8 cellular contexts compared by ENCODE assay signal in genomic region chr11:207213-208176, GRCh38. TPM values are rescaled to one million over a fixed set of nuclear protein-coding genes. Genes with fewer than 3 reads are reported as not detected.
DNase-seq lines count a peak whose midpoint lies in the region; ATAC-seq and TF ChIP-seq lines count a peak whose summit lies in the region.

TSS of gene BET1L (minus strand) at chr11:207399. CDS start at chr11:207321, 78 bp downstream.
TSS of gene RIC8A (plus strand) at chr11:207708. CDS start at chr11:208855, 1,147 bp downstream.

- dilution Hi-C loops in IMR-90 (cut with HindIII; ENCODE audit: low sequenced_read_pairs, unreplicated experiment): no loop called here

- H4K20me1 ChIP-seq in IMR-90 (ENCODE audit: insufficient read depth, low read length): peaks cover 86% of the 10 kb centered on the region

- peak within 1 kb of the TSS; percentile 48; the same call in 1 of the 2 replicates for H2BK120ac ChIP-seq in IMR-90 (ENCODE audit: low read depth, low read length)

- in situ Hi-C loops in IMR-90 (cut with MboI; ENCODE audit: low sequenced_read_pairs): no loop called here

- 0% methylated on average over 41 of the region's 90 CpGs; no CpG with 5 or more reads in 1 of the 2 experiments for WGBS in IMR-90 (ENCODE audit: extremely low coverage in 2 of 2, insufficient read length in 1 of 2), 2 experiments

- DNase-seq in DMS 273 (lab: John Stamatoyannopoulos, UW; ENCODE audit: unreplicated experiment) (peak; percentile 97), IMR-90 (peak; percentile 99), OCI-M1 (lab: John Stamatoyannopoulos, UW) (peak; percentile 98), activated T-cell treated with anti-CD3 and anti-CD28 coated beads for 24 hours (ENCODE audit: low read depth) (peak; percentile 95), epidermal melanocyte (ENCODE audit: insufficient read length, low spot score) (peak; percentile 98)
- peak; percentile 95 to 97 for DNase-seq in stimulated activated CD8-positive, alpha-beta memory T cell treated with anti-CD3 and anti-CD28 coated beads, Interleukin-4, amount 100 ng/mL, for 1 hour (ENCODE audit: low read depth in 2 of 2, low spot score in 1 of 2)

- CTCF ChIA-PET in IMR-90 (lab: Yijun Ruan, JAX): interaction anchor here (0.5 kb wide), 1 partner anchor 27 kb away, joined by 3 read pairs; no protein-coding TSS in a partner anchor

- no peak within 1 kb of the TSS for H2BK20ac ChIP-seq in IMR-90 (ENCODE audit: low read depth, low read length)

- peak within 1 kb of the TSS; percentile 56 for H4K5ac ChIP-seq in IMR-90 (ENCODE audit: low read depth, low read length)

- H3K4me3 ChIP-seq in IMR-90 (ENCODE audit: insufficient read depth, low read depth, low read length) (peak within 1 kb of the TSS; percentile 70), mononuclear cell (ENCODE audit: low read length) (peak within 1 kb of the TSS; percentile 64)

- H3K23ac ChIP-seq in IMR-90 (ENCODE audit: low read depth, low read length): peak within 1 kb of the TSS; percentile 98

- H4K8ac ChIP-seq in IMR-90 (ENCODE audit: low read depth in 2 of 2, low read length in 2 of 2): peak within 1 kb of the TSS; percentile 90 to 95

- H3K4me2 ChIP-seq in IMR-90 (ENCODE audit: low read depth, low read length): peak within 1 kb of the TSS; percentile 99

- peak within 1 kb of the TSS; percentile 99 for H2AK9ac ChIP-seq in IMR-90 (replicated peaks; ENCODE audit: low read depth, low read length, poor library complexity)

- H3K4ac ChIP-seq in IMR-90 (ENCODE audit: low read depth, low read length): peak within 1 kb of the TSS; percentile 99

- H4K91ac ChIP-seq in IMR-90 (ENCODE audit: insufficient read depth, low read depth, low read length): peak within 1 kb of the TSS; percentile 89

- no TSS peak for BruUV-seq in IMR-90 (replicated peaks; lab: Mats Ljungman, UMichigan)

- intact Hi-C loops in IMR-90 (cut with micrococcal nuclease): loop anchor here (2.0 to 5.0 kb wide), 4 partner anchors 100 to 310 kb away; partner anchors contain the start of gene IFITM2

- H2AFZ ChIP-seq in IMR-90 (replicated peaks; ENCODE audit: low read length, poor library complexity): peak within 1 kb of the TSS; percentile 91

- TF ChIP-seq POLR2A in IMR-90 (IDR thresholded peaks at IDR 0.05; ENCODE audit: low read depth, low read length): peak; percentile 96

- peak within 1 kb of the TSS; percentile 84 for H3K18ac ChIP-seq in IMR-90 (ENCODE audit: low read depth, low read length)

- H3K27me3 ChIP-seq in IMR-90 (ENCODE audit: control insufficient read depth, insufficient read depth, low read length): no peaks in the 10 kb centered on the region
- H3K27me3 ChIP-seq in mononuclear cell (ENCODE audit: insufficient read depth, low read length): no peaks in the 10 kb centered on the region

- H2AK5ac ChIP-seq in IMR-90 (ENCODE audit: low read depth, low read length): peak within 1 kb of the TSS; percentile 96

- no peak for TF ChIP-seq CTCF in IMR-90 (conservative IDR thresholded peaks at IDR 0.05; ENCODE audit: low read depth, low read length)

- peak within 1 kb of the TSS; percentile 12; the same call in 1 of the 3 replicates for H2BK15ac ChIP-seq in IMR-90 (ENCODE audit: low read depth, low read length)

- H3K4me1 ChIP-seq in IMR-90 (ENCODE audit: control insufficient read depth, insufficient read depth, low read length) (peaks cover 25% of the 10 kb centered on the region), mononuclear cell (ENCODE audit: insufficient read depth, low read length) (peaks cover 46% of the 10 kb centered on the region)

- peak; percentile 69 for ATAC-seq in GM21528 (IDR thresholded peaks at IDR 0.05; ENCODE audit: low FRiP score, unreplicated experiment)
- ATAC-seq in IMR-90 (ENCODE audit: low read depth): peak; percentile 76

- no peak for TF ChIP-seq RAD21 in IMR-90 (IDR thresholded peaks at IDR 0.05; ENCODE audit: low read length)

- H3K9me1 ChIP-seq in IMR-90 (ENCODE audit: insufficient read depth, low read length): peaks cover 30% of the 10 kb centered on the region

- peak within 1 kb of the TSS; percentile 97 for H2BK5ac ChIP-seq in IMR-90 (ENCODE audit: low read depth, low read length, poor library complexity, severe bottlenecking)

- H3K79me1 ChIP-seq in IMR-90 (ENCODE audit: low read depth in 1 of 2, low read length in 2 of 2): peaks cover 47 to 87% of the 10 kb centered on the region in 2 experiments; a peak in 3 of 4 replicates

- H3K27ac ChIP-seq in IMR-90 (ENCODE audit: insufficient read depth, low read length): peak within 1 kb of the TSS; percentile 88

- no peaks in the 10 kb centered on the region for H3K9me3 ChIP-seq in IMR-90 (ENCODE audit: control insufficient read depth, insufficient read depth, low read length)
- H3K9me3 ChIP-seq in mononuclear cell (ENCODE audit: low read depth, low read length): no peaks in the 10 kb centered on the region

- peak within 1 kb of the TSS; percentile 95 for H3K9ac ChIP-seq in IMR-90 (ENCODE audit: low read depth, low read length)

- H3K36me3 ChIP-seq in IMR-90 (ENCODE audit: control insufficient read depth, insufficient read depth, low read length): peaks cover 61% of the 10 kb centered on the region

- peak within 1 kb of the TSS; percentile 98 for H3K14ac ChIP-seq in IMR-90 (replicated peaks; ENCODE audit: low read depth, low read length)

- POLR2A ChIA-PET in IMR-90 (lab: Charles Lee; ENCODE audit: unreplicated experiment): interaction anchor here (0.8 kb wide), 1 partner anchor 37 kb away, joined by 3 read pairs; no protein-coding TSS in a partner anchor

- H3K56ac ChIP-seq in IMR-90 (ENCODE audit: extremely low read depth, insufficient read depth, low read length): peak within 1 kb of the TSS; percentile 84

TF ChIP-seq in IMR-90, 13 proteins besides CTCF, POLR2A, EP300 and RAD21:
- TF ChIP-seq CHD1 (IDR thresholded peaks at IDR 0.05; ENCODE audit: low read depth, low read length): peak; percentile 91; the same call in 1 of the 2 replicates
- TF ChIP-seq RCOR1 (IDR thresholded peaks at IDR 0.05; ENCODE audit: insufficient replicate concordance, low read length): no peak
- TF ChIP-seq MAFK (IDR thresholded peaks at IDR 0.05; ENCODE audit: low read depth, low read length): no peak
- peak; percentile 96 for TF ChIP-seq MAZ (IDR thresholded peaks at IDR 0.05; ENCODE audit: borderline replicate concordance, low read depth, low read length)
- no peak for TF ChIP-seq MXI1 (IDR thresholded peaks at IDR 0.05; ENCODE audit: borderline replicate concordance, low read depth, low read length)
- TF ChIP-seq BHLHE40 (IDR thresholded peaks at IDR 0.05; ENCODE audit: low read depth, low read length): no peak
- TF ChIP-seq CEBPB (IDR thresholded peaks at IDR 0.05; ENCODE audit: low read depth, low read length): peak; percentile 44; the same call in 1 of the 2 replicates

RNA-seq across cellular contexts. Expression of gene BET1L, which starts in this region (rescaled TPM):
- total RNA-seq in IMR-90 (2012; rRNA removed) (10.0 and 10.8 TPM in 2 replicates), mononuclear cell (20.6 TPM)
- 82.8 and 90.7 TPM in 2 replicates for polyA plus RNA-seq in IMR-90 (2012; rRNA removed)
- 51.9 and 97.3 TPM in 2 replicates for polyA plus RNA-seq in IMR-90 (2012; cell fraction: cytosol; rRNA removed)
- 132 and 169 TPM in 2 replicates for polyA plus RNA-seq in IMR-90 (2012; cell fraction: nucleus; rRNA removed; ENCODE audit: low replicate concordance)

RNA-seq across cellular contexts. Expression of gene RIC8A, which starts in this region (rescaled TPM):
- 114 and 129 TPM in 2 replicates for total RNA-seq in IMR-90 (2012; rRNA removed)
- 188 and 193 TPM in 2 replicates for polyA plus RNA-seq in IMR-90 (2012; rRNA removed)
- polyA plus RNA-seq in IMR-90 (2012; cell fraction: cytosol; rRNA removed): 137 and 142 TPM in 2 replicates
- 324 and 546 TPM in 2 replicates for polyA plus RNA-seq in IMR-90 (2012; cell fraction: nucleus; rRNA removed; ENCODE audit: low replicate concordance)
- 53.4 TPM for total RNA-seq in mononuclear cell

Comparison
In these comparisons a context has a peak if more than half of its experiments do, and no peak if none do; other contexts are left out.
1. Peak in every context shown above with its lines: DNase-seq, ATAC-seq, H3K4me3 ChIP-seq and H3K27ac ChIP-seq.